1 cellular context compared by ENCODE assay signal in the genomic region with DNA sequence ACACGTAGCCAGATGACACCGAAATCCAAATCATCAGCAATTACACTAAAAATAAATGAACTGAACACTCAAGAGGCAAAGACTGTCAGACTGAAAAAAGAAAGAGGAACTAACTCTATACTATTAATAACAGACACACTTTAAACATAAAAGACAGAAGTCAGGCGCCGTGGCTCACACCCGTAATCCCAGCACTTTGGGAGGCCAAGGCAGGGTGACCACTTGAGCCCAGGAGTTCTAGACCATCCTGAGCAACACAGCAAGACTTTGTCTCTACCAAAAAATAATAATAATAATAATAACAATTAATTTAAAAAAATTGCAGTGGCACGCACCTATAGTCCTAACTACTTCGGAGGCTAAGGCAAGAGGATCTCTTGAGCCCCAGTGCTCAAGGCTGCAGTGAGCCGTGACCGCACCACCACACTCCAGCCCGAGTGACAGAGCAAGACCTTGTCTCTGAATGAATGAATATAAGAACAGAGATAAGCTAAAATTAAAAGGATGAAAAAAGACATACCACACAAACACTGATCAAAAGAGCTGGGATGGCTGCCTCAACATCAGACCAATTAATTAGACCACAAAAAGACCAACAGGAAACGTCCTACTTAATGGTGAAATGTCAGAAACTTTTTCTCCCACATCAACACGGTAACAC.
TF ChIP-seq lines count a peak whose summit lies in the region.

No MANE protein-coding gene starts in this region.

TF ChIP-seq in GM23338, 12 proteins besides CTCF, POLR2A, EP300 and RAD21 (continued from another document):
- TF ChIP-seq, protein P1, sequence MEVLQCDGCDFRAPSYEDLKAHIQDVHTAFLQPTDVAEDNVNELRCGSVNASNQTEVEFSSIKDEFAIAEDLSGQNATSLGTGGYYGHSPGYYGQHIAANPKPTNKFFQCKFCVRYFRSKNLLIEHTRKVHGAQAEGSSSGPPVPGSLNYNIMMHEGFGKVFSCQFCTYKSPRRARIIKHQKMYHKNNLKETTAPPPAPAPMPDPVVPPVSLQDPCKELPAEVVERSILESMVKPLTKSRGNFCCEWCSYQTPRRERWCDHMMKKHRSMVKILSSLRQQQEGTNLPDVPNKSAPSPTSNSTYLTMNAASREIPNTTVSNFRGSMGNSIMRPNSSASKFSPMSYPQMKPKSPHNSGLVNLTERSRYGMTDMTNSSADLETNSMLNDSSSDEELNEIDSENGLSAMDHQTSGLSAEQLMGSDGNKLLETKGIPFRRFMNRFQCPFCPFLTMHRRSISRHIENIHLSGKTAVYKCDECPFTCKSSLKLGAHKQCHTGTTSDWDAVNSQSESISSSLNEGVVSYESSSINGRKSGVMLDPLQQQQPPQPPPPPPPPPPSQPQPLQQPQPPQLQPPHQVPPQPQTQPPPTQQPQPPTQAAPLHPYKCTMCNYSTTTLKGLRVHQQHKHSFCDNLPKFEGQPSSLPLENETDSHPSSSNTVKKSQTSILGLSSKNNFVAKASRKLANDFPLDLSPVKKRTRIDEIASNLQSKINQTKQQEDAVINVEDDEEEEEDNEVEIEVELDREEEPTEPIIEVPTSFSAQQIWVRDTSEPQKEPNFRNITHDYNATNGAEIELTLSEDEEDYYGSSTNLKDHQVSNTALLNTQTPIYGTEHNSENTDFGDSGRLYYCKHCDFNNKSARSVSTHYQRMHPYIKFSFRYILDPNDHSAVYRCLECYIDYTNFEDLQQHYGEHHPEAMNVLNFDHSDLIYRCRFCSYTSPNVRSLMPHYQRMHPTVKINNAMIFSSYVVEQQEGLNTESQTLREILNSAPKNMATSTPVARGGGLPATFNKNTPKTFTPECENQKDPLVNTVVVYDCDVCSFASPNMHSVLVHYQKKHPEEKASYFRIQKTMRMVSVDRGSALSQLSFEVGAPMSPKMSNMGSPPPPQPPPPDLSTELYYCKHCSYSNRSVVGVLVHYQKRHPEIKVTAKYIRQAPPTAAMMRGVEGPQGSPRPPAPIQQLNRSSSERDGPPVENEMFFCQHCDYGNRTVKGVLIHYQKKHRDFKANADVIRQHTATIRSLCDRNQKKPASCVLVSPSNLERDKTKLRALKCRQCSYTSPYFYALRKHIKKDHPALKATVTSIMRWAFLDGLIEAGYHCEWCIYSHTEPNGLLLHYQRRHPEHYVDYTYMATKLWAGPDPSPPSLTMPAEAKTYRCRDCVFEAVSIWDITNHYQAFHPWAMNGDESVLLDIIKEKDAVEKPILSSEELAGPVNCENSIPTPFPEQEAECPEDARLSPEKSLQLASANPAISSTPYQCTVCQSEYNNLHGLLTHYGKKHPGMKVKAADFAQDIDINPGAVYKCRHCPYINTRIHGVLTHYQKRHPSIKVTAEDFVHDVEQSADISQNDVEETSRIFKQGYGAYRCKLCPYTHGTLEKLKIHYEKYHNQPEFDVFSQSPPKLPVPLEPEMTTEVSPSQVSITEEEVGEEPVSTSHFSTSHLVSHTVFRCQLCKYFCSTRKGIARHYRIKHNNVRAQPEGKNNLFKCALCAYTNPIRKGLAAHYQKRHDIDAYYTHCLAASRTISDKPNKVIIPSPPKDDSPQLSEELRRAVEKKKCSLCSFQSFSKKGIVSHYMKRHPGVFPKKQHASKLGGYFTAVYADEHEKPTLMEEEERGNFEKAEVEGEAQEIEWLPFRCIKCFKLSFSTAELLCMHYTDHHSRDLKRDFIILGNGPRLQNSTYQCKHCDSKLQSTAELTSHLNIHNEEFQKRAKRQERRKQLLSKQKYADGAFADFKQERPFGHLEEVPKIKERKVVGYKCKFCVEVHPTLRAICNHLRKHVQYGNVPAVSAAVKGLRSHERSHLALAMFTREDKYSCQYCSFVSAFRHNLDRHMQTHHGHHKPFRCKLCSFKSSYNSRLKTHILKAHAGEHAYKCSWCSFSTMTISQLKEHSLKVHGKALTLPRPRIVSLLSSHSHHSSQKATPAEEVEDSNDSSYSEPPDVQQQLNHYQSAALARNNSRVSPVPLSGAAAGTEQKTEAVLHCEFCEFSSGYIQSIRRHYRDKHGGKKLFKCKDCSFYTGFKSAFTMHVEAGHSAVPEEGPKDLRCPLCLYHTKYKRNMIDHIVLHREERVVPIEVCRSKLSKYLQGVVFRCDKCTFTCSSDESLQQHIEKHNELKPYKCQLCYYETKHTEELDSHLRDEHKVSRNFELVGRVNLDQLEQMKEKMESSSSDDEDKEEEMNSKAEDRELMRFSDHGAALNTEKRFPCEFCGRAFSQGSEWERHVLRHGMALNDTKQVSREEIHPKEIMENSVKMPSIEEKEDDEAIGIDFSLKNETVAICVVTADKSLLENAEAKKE (CRISPR knock-in tag; IDR thresholded peaks at IDR 0.05): no peak
- TF ChIP-seq STAT1 (IDR thresholded peaks at IDR 0.05; ENCODE audit: unreplicated experiment): no peak
- TF ChIP-seq POLR2AphosphoS5 (IDR thresholded peaks at IDR 0.05; ENCODE audit: low read depth): no peak
- TF ChIP-seq NANOG (IDR thresholded peaks at IDR 0.05; ENCODE audit: borderline replicate concordance): no peak
- no peak for TF ChIP-seq ZNF114 (CRISPR knock-in tag; IDR thresholded peaks at IDR 0.05)
- no peak for TF ChIP-seq EZH2 (IDR thresholded peaks at IDR 0.05; ENCODE audit: low read depth, unreplicated experiment)
